In genomic region chr2:2771721-2772411, GRCh38 we compare ENCODE assay signal across 24 cellular contexts.
DNase-seq lines count a peak whose midpoint lies in the region; ATAC-seq, FAIRE-seq and TF ChIP-seq lines count a peak whose summit lies in the region.
"Had no signal": no experiment of that assay in that cellular context is flagged by ENCODE, and none has a peak within 500 bp of the region (broad histone marks: within the 10 kb centered on the region; RNA-seq: fewer than 3 reads in every experiment).

No MANE protein-coding gene starts in this region.

- H3K79me1 ChIP-seq in H1 (ENCODE audit: low read depth, low read length), result no peaks in the 10 kb centered on the region

- H3K27me3 ChIP-seq in H1 (replicated peaks in 1 of 4; ENCODE audit: control insufficient read depth in 3 of 4, extremely low read depth in 1 of 4, insufficient read depth in 3 of 4, low read length in 3 of 4) (no peaks in the 10 kb centered on the region), spleen (replicated peaks in 1 of 7) (peaks cover 0 to 6% (median 0%) of the 10 kb centered on the region in 7 donors), vagina (no peaks in the 10 kb centered on the region)
- no peaks in the 10 kb centered on the region for H3K27me3 ChIP-seq in CD8-positive, alpha-beta T cell (ENCODE audit: insufficient read depth, low read length)
- H3K27me3 ChIP-seq: BLaER1 had no signal

- H4K8ac ChIP-seq in H1 (ENCODE audit: extremely low read depth, insufficient read depth, low read length), result no peak overlapping the region

- H3K14ac ChIP-seq in H1 (ENCODE audit: insufficient read length), result no peak overlapping the region

- 94% methylated on average over 18 of the region's 18 CpGs; no CpG with 5 or more reads in 1 of the 2 experiments for WGBS in H1 (ENCODE audit: extremely low coverage in 1 of 2, insufficient coverage in 1 of 2, insufficient read length in 1 of 2, insufficient replicate concordance in 2 of 2, low coverage in 1 of 2, low lambda C conversion rate in 2 of 2, missing lambda C conversion rate in 1 of 2), 2 experiments
- 81 to 88% (median 84%) methylated on average over 18 of the region's 18 CpGs for WGBS in spleen, 5 donors

- H3K27ac ChIP-seq in H1 (ENCODE audit: low read depth, low read length) (no peak overlapping the region), spleen (no peak overlapping the region), vagina (no peak overlapping the region)
- no peak overlapping the region for H3K27ac ChIP-seq in CD8-positive, alpha-beta T cell (ENCODE audit: low read depth, low read length)
- H3K27ac ChIP-seq: 22Rv1, BLaER1, C4-2B, GM23248 had no signal

- no peaks in the 10 kb centered on the region for H4K20me1 ChIP-seq in H1 (replicated peaks in 1 of 2; ENCODE audit: control insufficient read depth in 1 of 2, insufficient read depth in 2 of 2, low read length in 2 of 2)
- H4K20me1 ChIP-seq: BLaER1 had no signal

- H3K36me3 ChIP-seq in H1 (ENCODE audit: control insufficient read depth in 2 of 4, insufficient read depth in 4 of 4, low read length in 3 of 4) (no peaks in the 10 kb centered on the region), spleen (no peaks in the 10 kb centered on the region), vagina (no peaks in the 10 kb centered on the region)
- H3K36me3 ChIP-seq in CD8-positive, alpha-beta T cell (ENCODE audit: insufficient read depth, low read length), result no peaks in the 10 kb centered on the region
- H3K36me3 ChIP-seq: BLaER1 had no signal

- H3K9ac ChIP-seq in H1 (replicated peaks in 1 of 4; ENCODE audit: extremely low read depth in 1 of 4, low read depth in 3 of 4, low read length in 3 of 4), result no peak overlapping the region
- H3K9ac ChIP-seq: BLaER1, GM23248 had no signal

- H2AFZ ChIP-seq in H1 (ENCODE audit: low read length), result no peak overlapping the region
- H2AFZ ChIP-seq: GM23248 had no signal

- H3K23ac ChIP-seq in H1 (ENCODE audit: insufficient read length), result no peak overlapping the region

- no peak overlapping the region for H4K91ac ChIP-seq in H1 (replicated peaks; ENCODE audit: insufficient read length, low read length)

- H2BK15ac ChIP-seq in H1 (ENCODE audit: low read length), result no peak overlapping the region

- no peak overlapping the region for H2AK5ac ChIP-seq in H1 (ENCODE audit: low read depth, low read length)

- POLR2A ChIA-PET in H1 (lab: Charles Lee; ENCODE audit: partially characterized antibody), result interaction anchor here (0.9 kb wide), 1 partner anchor 16 kb away, joined by 4 read pairs; no protein-coding TSS in a partner anchor
- POLR2A ChIA-PET in CD8-positive, alpha-beta T cell (lab: Charles Lee), result no interaction called here

- no peak overlapping the region for H3K18ac ChIP-seq in H1 (ENCODE audit: extremely low read depth, low read length)

- H2BK12ac ChIP-seq in H1 (ENCODE audit: low read depth, low read length), result no peak overlapping the region

- H2BK120ac ChIP-seq in H1 (replicated peaks; ENCODE audit: low read depth, low read length), result no peak overlapping the region

- no peaks in the 10 kb centered on the region for H3K23me2 ChIP-seq in H1 (ENCODE audit: low read depth, low read length)

- H3K4me3 Mint-ChIP-seq in CD8-positive, alpha-beta T cell, result no peak overlapping the region
- H3K4me3 Mint-ChIP-seq: B cell; CD4-positive, CD25-positive, alpha-beta regulatory T cell; CD8-positive, alpha-beta memory T cell; H9 had no signal

- H3K9me3 Mint-ChIP-seq in CD8-positive, alpha-beta T cell, result no peaks in the 10 kb centered on the region
- H3K9me3 Mint-ChIP-seq: H9 had no signal

- TF ChIP-seq EP300 in H1 (IDR thresholded peaks at IDR 0.05; ENCODE audit: borderline replicate concordance in 1 of 2, low read depth in 2 of 2, low read length in 2 of 2), result no peak

- H2BK5ac ChIP-seq in H1 (ENCODE audit: low read depth, low read length), result no peak overlapping the region

- no peak overlapping the region for H3K27ac Mint-ChIP-seq in CD8-positive, alpha-beta T cell
- H3K27ac Mint-ChIP-seq: B cell; CD4-positive, CD25-positive, alpha-beta regulatory T cell; CD8-positive, alpha-beta memory T cell had no signal

- H3K4me1 Mint-ChIP-seq in CD8-positive, alpha-beta T cell (ENCODE audit: low read depth), result no peaks in the 10 kb centered on the region
- H3K4me1 Mint-ChIP-seq: B cell; CD4-positive, CD25-positive, alpha-beta regulatory T cell; CD8-positive, alpha-beta memory T cell had no signal

- H3K79me2 ChIP-seq in H1 (ENCODE audit: control insufficient read depth in 1 of 2, insufficient read depth in 2 of 2, low read length in 2 of 2), result no peaks in the 10 kb centered on the region

- H3K9me3 ChIP-seq in H1 (ENCODE audit: insufficient read depth in 2 of 2, low read depth in 1 of 2, low read length in 1 of 2), result no peaks in the 10 kb centered on the region; a peak in 2 of 4 replicates
- H3K9me3 ChIP-seq in spleen, result no peaks in the 10 kb centered on the region
- no peaks in the 10 kb centered on the region for H3K9me3 ChIP-seq in vagina
- no peaks in the 10 kb centered on the region for H3K9me3 ChIP-seq in CD8-positive, alpha-beta T cell (ENCODE audit: low read length)

- no peak overlapping the region for H3K4ac ChIP-seq in H1 (replicated peaks; ENCODE audit: insufficient read length, low read depth, low read length)

- H3K36me3 Mint-ChIP-seq in CD8-positive, alpha-beta T cell, result no peaks in the 10 kb centered on the region
- H3K36me3 Mint-ChIP-seq: CD4-positive, CD25-positive, alpha-beta regulatory T cell; CD8-positive, alpha-beta memory T cell had no signal

- TF ChIP-seq POLR2A in H1 (IDR thresholded peaks at IDR 0.05; ENCODE audit: control extremely low read depth in 1 of 2, low read depth in 2 of 2, low read length in 2 of 2) (no peak), spleen (IDR thresholded peaks at IDR 0.05) (no peak), vagina (IDR thresholded peaks at IDR 0.05) (no peak)

- TF ChIP-seq RAD21 in H1 (IDR thresholded peaks at IDR 0.05 in 1 of 2, conservative IDR thresholded peaks at IDR 0.05 in 1 of 2; ENCODE audit: low read depth in 2 of 2, low read length in 2 of 2), result no peak

- ATAC-seq in HG03280 (IDR thresholded peaks at IDR 0.05; ENCODE audit: unreplicated experiment), result no peak
- no peak for ATAC-seq in CD8-positive, alpha-beta T cell
- ATAC-seq: GM12878, HCT116 had no signal

- no peak overlapping the region for H3K4me2 ChIP-seq in H1 (ENCODE audit: insufficient read depth in 1 of 2, low read depth in 2 of 2, low read length in 2 of 2)

- peaks cover 0 to 3% (median 1%) of the 10 kb centered on the region in 4 experiments; a peak in 4 of 7 replicates for H3K4me1 ChIP-seq in H1 (replicated peaks in 1 of 4; ENCODE audit: control insufficient read depth in 3 of 4, insufficient read depth in 4 of 4, low read length in 3 of 4)
- no peaks in the 10 kb centered on the region for H3K4me1 ChIP-seq in spleen
- H3K4me1 ChIP-seq in vagina, result peaks cover 11% of the 10 kb centered on the region
- H3K4me1 ChIP-seq in CD8-positive, alpha-beta T cell (ENCODE audit: insufficient read depth, low read length), result no peaks in the 10 kb centered on the region

- TF ChIP-seq CTCF in H1 (IDR thresholded peaks at IDR 0.05; ENCODE audit: control extremely low read depth in 1 of 3, insufficient read depth in 1 of 3, low read depth in 1 of 3, low read length in 3 of 3) (no peak), spleen (IDR thresholded peaks at IDR 0.05 in 8 of 11, conservative IDR thresholded peaks at IDR 0.05 in 3 of 11) (no peak), vagina (IDR thresholded peaks at IDR 0.05) (no peak)
- TF ChIP-seq CTCF in CD8-positive, alpha-beta T cell (IDR thresholded peaks at IDR 0.05), result no peak

- H3K27me3 Mint-ChIP-seq in CD8-positive, alpha-beta T cell (ENCODE audit: low read depth), result peaks cover 4% of the 10 kb centered on the region
- H3K27me3 Mint-ChIP-seq: B cell; CD4-positive, CD25-positive, alpha-beta regulatory T cell had no signal

- DNase-seq in NCI-H146 (lab: John Stamatoyannopoulos, UW) (peak; percentile 26), NCI-H146 treated with DMSO at 0.1 percent for 48 hours (lab: John Stamatoyannopoulos, UW; ENCODE audit: unreplicated experiment) (no peak), H1 (ENCODE audit: low read depth in 1 of 2, low spot score in 2 of 2) (no peak), spleen (peak; percentile 51), vagina (ENCODE audit: extremely low spot score in 2 of 2) (no peak)
- no peak for DNase-seq in CD8-positive, alpha-beta T cell
- DNase-seq: CD4-positive, CD25-positive, alpha-beta regulatory T cell; DMS 273 treated with DMSO at 0.1 percent for 48 hours; DMS79; EL; GDM1; GM23248; H9 had no signal

- intact Hi-C loops in spleen (cut with DNase I; ENCODE audit: low total_unique reads) (no loop called here), vagina (cut with DNase I) (no loop called here)
- intact Hi-C loops in CD8-positive, alpha-beta T cell (cut with DNase I, micrococcal nuclease), result no loop called here

- H4K5ac ChIP-seq in H1 (ENCODE audit: insufficient read length, low read depth, low read length), result no peak overlapping the region

- H2BK20ac ChIP-seq in H1 (ENCODE audit: low read length), result no peak overlapping the region

- no peak overlapping the region for H3K4me3 ChIP-seq in H1 (ENCODE audit: extremely low read depth in 1 of 4, insufficient read depth in 2 of 4, low read depth in 3 of 4, low read length in 4 of 4)
- H3K4me3 ChIP-seq in spleen, result no peak overlapping the region
- no peak overlapping the region for H3K4me3 ChIP-seq in vagina
- H3K4me3 ChIP-seq in CD8-positive, alpha-beta T cell (ENCODE audit: low read depth, low read length), result no peak overlapping the region
- H3K4me3 ChIP-seq: BLaER1, GM12878, GM23248 had no signal

- no peak overlapping the region for H3K56ac ChIP-seq in H1 (replicated peaks; ENCODE audit: insufficient read length, low read depth, low read length)

- CTCF ChIA-PET in H1 (lab: Charles Lee; ENCODE audit: partially characterized antibody), result interaction anchor here (0.9 kb wide), 1 partner anchor 72 kb away, joined by 3 read pairs; no protein-coding TSS in a partner anchor
- CTCF ChIA-PET in CD8-positive, alpha-beta T cell (lab: Charles Lee), result no interaction called here

- no peak for FAIRE-seq in H1 (lab: Jason Lieb, UNC)
- FAIRE-seq: A204.1, D721Med, GM12878, GM19239 had no signal

TF ChIP-seq in H1, 55 proteins besides CTCF, POLR2A, EP300 and RAD21:
- TF ChIP-seq, protein P1, sequence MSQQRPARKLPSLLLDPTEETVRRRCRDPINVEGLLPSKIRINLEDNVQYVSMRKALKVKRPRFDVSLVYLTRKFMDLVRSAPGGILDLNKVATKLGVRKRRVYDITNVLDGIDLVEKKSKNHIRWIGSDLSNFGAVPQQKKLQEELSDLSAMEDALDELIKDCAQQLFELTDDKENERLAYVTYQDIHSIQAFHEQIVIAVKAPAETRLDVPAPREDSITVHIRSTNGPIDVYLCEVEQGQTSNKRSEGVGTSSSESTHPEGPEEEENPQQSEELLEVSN (IDR thresholded peaks at IDR 0.05), result 0 out of 2 replicates have a peak, but pooled peaks have one; percentile 38
- TF ChIP-seq SRF (IDR thresholded peaks at IDR 0.05; ENCODE audit: low read depth, low read length), result no peak
TF ChIP-seq in H1: peak in this region for 1.

Comparison
In these comparisons a context has a peak if more than half of its experiments do, and no peak if none do; other contexts are left out.
1. DNase-seq: peak in NCI-H146 (single experiment) and spleen (single experiment); none in NCI-H146 treated with DMSO at 0.1 percent for 48 hours (single experiment), H1 (0 of 2), vagina (0 of 2) and CD8-positive, alpha-beta T cell (0 of 7).